ENCODE assay signal across 1 cellular context in genomic region chr1:23542940-23543339, GRCh38. TPM values are rescaled to one million over a fixed set of nuclear protein-coding genes. Genes with fewer than 3 reads are reported as not detected.
"Had no signal": no experiment of that assay in that cellular context is flagged by ENCODE, and none has a peak within 500 bp of the region (broad histone marks: within the 10 kb centered on the region; RNA-seq: fewer than 3 reads in every experiment).

No MANE protein-coding gene starts in this region.

RNA-seq across cellular contexts. Expression of gene ASAP3, which starts 59.0 kb away (rescaled TPM):
- total RNA-seq: natural killer cell treated with Interleukin-12 subunit alpha and Interleukin-12 subunit beta and Interleukin-15 and Interleukin-18, amount 100 ng/mL, for 72 hours had no signal
